ENCODE assay signal across 21 cellular contexts in genomic region chr20:48015943-48016723, GRCh38.
DNase-seq lines count a peak whose midpoint lies in the region; ATAC-seq, FAIRE-seq and TF ChIP-seq lines count a peak whose summit lies in the region.
"Had no signal": no experiment of that assay in that cellular context is flagged by ENCODE, and none has a peak within 500 bp of the region (broad histone marks: within the 10 kb centered on the region; RNA-seq: fewer than 3 reads in every experiment).

No MANE protein-coding gene starts in this region.

- no peaks in the 10 kb centered on the region for H4K20me1 ChIP-seq in hepatocyte (ENCODE audit: insufficient read depth, poor library complexity, severe bottlenecking)

- in situ Hi-C loops in astrocyte of the cerebellum (cut with HindIII; ENCODE audit: low sequenced_read_pairs): no loop called here

- peaks cover 20% of the 10 kb centered on the region for H3K9me3 Mint-ChIP-seq in MCF 10A (ENCODE audit: unreplicated experiment)
- H3K9me3 Mint-ChIP-seq in activated T-cell treated with anti-CD3 and anti-CD28 coated beads, Interleukin-2, amount 50 U/mL, for 4 hours: peaks cover 15% of the 10 kb centered on the region

- H3K27me3 ChIP-seq in breast epithelium (no peaks in the 10 kb centered on the region), hepatocyte (no peaks in the 10 kb centered on the region), psoas muscle (ENCODE audit: insufficient read depth in 3 of 3, low read length in 2 of 3) (no peaks in the 10 kb centered on the region)
- H3K27me3 ChIP-seq: upper lobe of left lung had no signal

- H2AFZ ChIP-seq in hepatocyte: no peak overlapping the region

- no peaks in the 10 kb centered on the region for H3K4me1 ChIP-seq in breast epithelium
- no peaks in the 10 kb centered on the region for H3K4me1 ChIP-seq in hepatocyte (ENCODE audit: insufficient read depth)
- no peaks in the 10 kb centered on the region for H3K4me1 ChIP-seq in psoas muscle
- H3K4me1 ChIP-seq: upper lobe of left lung had no signal

- no peaks in the 10 kb centered on the region for H3K79me2 ChIP-seq in hepatocyte

- no peak for ATAC-seq in activated T-cell treated with anti-CD3 and anti-CD28 coated beads, Interleukin-2, amount 50 U/mL, for 4 hours
- no peak for ATAC-seq in psoas muscle

- H3K4me3 Mint-ChIP-seq in MCF 10A (ENCODE audit: unreplicated experiment): no peak overlapping the region
- H3K4me3 Mint-ChIP-seq in activated T-cell treated with anti-CD3 and anti-CD28 coated beads, Interleukin-2, amount 50 U/mL, for 4 hours: no peak overlapping the region
- H3K4me3 Mint-ChIP-seq: CD4-positive, alpha-beta memory T cell had no signal

- BruUV-seq in MCF 10A (replicated peaks; lab: Mats Ljungman, UMichigan): no TSS peak

- POLR2A ChIA-PET in MCF 10A (lab: Yijun Ruan, JAX): no interaction called here

- TF ChIP-seq POLR2A in breast epithelium (IDR thresholded peaks at IDR 0.05): no peak

- H3K36me3 ChIP-seq in breast epithelium (no peaks in the 10 kb centered on the region), hepatocyte (replicated peaks; ENCODE audit: insufficient read depth, low read depth) (no peaks in the 10 kb centered on the region), psoas muscle (ENCODE audit: insufficient read depth in 1 of 2, low read depth in 1 of 2) (no peaks in the 10 kb centered on the region)
- H3K36me3 ChIP-seq: upper lobe of left lung had no signal

- H3K4me3 ChIP-seq in breast epithelium (no peak overlapping the region), astrocyte of the cerebellum (ENCODE audit: low read depth, low read length) (no peak overlapping the region), hepatocyte (no peak overlapping the region), psoas muscle (no peak overlapping the region)
- H3K4me3 ChIP-seq: upper lobe of left lung had no signal

- H3K27me3 Mint-ChIP-seq in MCF 10A (ENCODE audit: insufficient read depth, unreplicated experiment): no peaks in the 10 kb centered on the region
- peaks cover 43% of the 10 kb centered on the region for H3K27me3 Mint-ChIP-seq in activated T-cell treated with anti-CD3 and anti-CD28 coated beads, Interleukin-2, amount 50 U/mL, for 4 hours (ENCODE audit: low read depth)
- H3K27me3 Mint-ChIP-seq: progenitor cell of endocrine pancreas had no signal

- H3K4me2 ChIP-seq in hepatocyte: no peak overlapping the region

- H3K27ac Mint-ChIP-seq in MCF 10A (ENCODE audit: low read depth, unreplicated experiment): no peak overlapping the region
- H3K27ac Mint-ChIP-seq: CD4-positive, alpha-beta memory T cell; progenitor cell of endocrine pancreas had no signal

- FAIRE-seq in urothelium cell line (lab: Jason Lieb, UNC): peak; percentile 55
- FAIRE-seq: frontal cortex, HTR-8/SVneo had no signal

- CTCF ChIA-PET in MCF 10A (lab: Yijun Ruan, JAX): no interaction called here

- H3K4me1 Mint-ChIP-seq in MCF 10A (ENCODE audit: insufficient read depth, unreplicated experiment): peaks cover 13% of the 10 kb centered on the region
- H3K4me1 Mint-ChIP-seq in activated T-cell treated with anti-CD3 and anti-CD28 coated beads, Interleukin-2, amount 50 U/mL, for 4 hours (ENCODE audit: low read depth): no peaks in the 10 kb centered on the region
- H3K4me1 Mint-ChIP-seq: CD4-positive, alpha-beta memory T cell had no signal

- WGBS in hepatocyte (ENCODE audit: low lambda C conversion rate, missing lambda C conversion rate): 63% methylated on average over 11 of the region's 11 CpGs
- 51 to 68% (median 66%) methylated on average over 11 of the region's 11 CpGs for WGBS in psoas muscle, 3 donors

- peaks cover 5% of the 10 kb centered on the region for H3K36me3 Mint-ChIP-seq in MCF 10A (ENCODE audit: insufficient read depth, unreplicated experiment)
- no peaks in the 10 kb centered on the region for H3K36me3 Mint-ChIP-seq in activated T-cell treated with anti-CD3 and anti-CD28 coated beads, Interleukin-2, amount 50 U/mL, for 4 hours (ENCODE audit: insufficient read depth)
- H3K36me3 Mint-ChIP-seq: CD4-positive, alpha-beta memory T cell had no signal

- H3K9me3 ChIP-seq in breast epithelium (peaks cover 9% of the 10 kb centered on the region in 2 donors), hepatocyte (ENCODE audit: low read depth) (peaks cover 4% of the 10 kb centered on the region), psoas muscle (peaks cover 6% of the 10 kb centered on the region)

- H3K27ac ChIP-seq in breast epithelium (no peak overlapping the region), hepatocyte (peak overlapping the region; percentile 44), psoas muscle (no peak overlapping the region)
- H3K27ac ChIP-seq: 22Rv1, upper lobe of left lung had no signal

- peak; percentile 60 for DNase-seq in MCF 10A (ENCODE audit: unreplicated experiment)
- no peak for DNase-seq in breast epithelium (ENCODE audit: low spot score in 2 of 2)
- DNase-seq in astrocyte of the cerebellum (ENCODE audit: low read depth): peak; percentile 68
- peak; percentile 16 for DNase-seq in hepatocyte (ENCODE audit: low spot score)
- no peak for DNase-seq in urothelium cell line (ENCODE audit: low spot score)
- no peak for DNase-seq in globus pallidus (ENCODE audit: low spot score)
- no peak for DNase-seq in activated T-cell treated with anti-CD3 and anti-CD28 coated beads, Interleukin-2, amount 50 U/mL, for 4 hours
- DNase-seq in psoas muscle: no peak
- DNase-seq: activated naive CD4-positive, alpha-beta T cell treated with Interleukin-2 at 50 U/mL for 16 hours; CD4-positive, alpha-beta memory T cell; effector CD4-positive, alpha-beta T cell; GOT3; MM.1S; NCI-H2081 treated with DMSO at 0.1 percent for 48 hours; NCI-H526; stimulated activated naive CD4-positive, alpha-beta T cell treated with Interleukin-2 at 50 U/mL for 16 hours; upper lobe of left lung had no signal

- TF ChIP-seq CTCF in MCF 10A (IDR thresholded peaks at IDR 0.05; ENCODE audit: unreplicated experiment): no peak
- TF ChIP-seq CTCF in breast epithelium (IDR thresholded peaks at IDR 0.05): no peak
- TF ChIP-seq CTCF in astrocyte of the cerebellum (IDR thresholded peaks at IDR 0.05; ENCODE audit: low read depth, low read length, missing control alignments): no peak
- no peak for TF ChIP-seq CTCF in hepatocyte (IDR thresholded peaks at IDR 0.05; ENCODE audit: poor library complexity)
- TF ChIP-seq CTCF in psoas muscle (IDR thresholded peaks at IDR 0.05): no peak

- intact Hi-C loops in MCF 10A (cut with micrococcal nuclease): no loop called here
- intact Hi-C loops in breast epithelium (cut with DNase I; ENCODE audit: low total_unique reads): no loop called here
- intact Hi-C loops in psoas muscle (cut with DNase I): no loop called here

- H3K9me2 ChIP-seq in hepatocyte (replicated peaks; ENCODE audit: insufficient read depth): no peaks in the 10 kb centered on the region

Comparison
In these comparisons a context has a peak if more than half of its experiments do, and no peak if none do; other contexts are left out.
1. DNase-seq: peak in MCF 10A (single experiment), astrocyte of the cerebellum (single experiment) and hepatocyte (single experiment); none in breast epithelium (0 of 2), urothelium cell line (single experiment), globus pallidus (single experiment), activated T-cell treated with anti-CD3 and anti-CD28 coated beads, Interleukin-2, amount 50 U/mL, for 4 hours (single experiment) and psoas muscle (0 of 2).